ENCODE assay signal across 8 cellular contexts in the genomic region with DNA sequence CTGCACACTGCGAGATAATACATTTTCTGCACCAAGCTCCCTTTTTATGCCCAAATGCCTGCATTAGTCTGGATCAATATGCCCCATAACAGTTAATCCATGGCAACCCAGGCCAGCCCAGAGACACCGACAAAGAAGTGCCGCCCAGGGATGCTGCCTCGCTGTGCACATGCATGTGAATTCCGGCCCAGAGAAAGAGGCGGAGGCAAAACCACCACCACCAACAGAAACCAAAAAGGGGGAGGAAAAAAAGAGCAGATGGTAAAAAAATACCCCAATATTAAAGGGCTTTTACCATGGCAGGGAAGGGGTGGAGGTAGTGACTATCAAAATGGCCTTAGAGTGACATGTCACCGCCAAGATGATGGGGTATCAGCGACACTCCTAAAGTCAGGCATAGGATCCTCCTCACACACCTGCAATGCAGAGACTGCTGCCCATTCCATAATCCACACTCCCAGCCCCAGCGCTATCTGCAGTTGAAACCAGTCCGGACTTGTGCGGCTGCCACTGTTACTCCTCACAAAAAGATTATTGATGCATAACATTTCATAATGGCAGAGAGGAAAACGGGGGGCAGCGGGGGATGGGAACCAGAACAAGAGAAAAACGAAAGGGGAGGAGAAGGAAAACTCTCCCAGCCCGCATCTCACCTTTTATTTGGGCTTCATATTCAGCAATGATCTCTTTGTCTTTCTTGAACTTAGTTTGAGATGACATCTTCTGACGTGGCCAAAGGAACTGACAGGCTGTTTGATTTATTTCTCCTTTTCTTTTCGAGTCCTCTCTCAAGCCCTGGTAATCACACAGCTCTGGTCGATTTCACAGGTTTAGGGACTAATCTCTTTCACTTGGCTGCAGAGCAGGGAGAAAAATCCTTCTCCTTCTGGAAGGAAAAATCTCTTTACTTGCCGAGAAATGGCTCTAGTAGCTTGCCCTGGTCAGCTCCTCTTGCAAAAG. TPM values are rescaled to one million over a fixed set of nuclear protein-coding genes. Genes with fewer than 3 reads are reported as not detected.
DNase-seq lines count a peak whose midpoint lies in the region; ATAC-seq and TF ChIP-seq lines count a peak whose summit lies in the region.

No MANE protein-coding gene starts in this region.

- no peak for TF ChIP-seq POLR2A in stomach (IDR thresholded peaks at IDR 0.05)

- H3K27me3 ChIP-seq in kidney epithelial cell (ENCODE audit: control insufficient read depth, insufficient read depth, low read length) (peaks cover 5% of the 10 kb centered on the region), stomach (no peaks in the 10 kb centered on the region)

- ATAC-seq in HG02840 (IDR thresholded peaks at IDR 0.05; ENCODE audit: low FRiP score, unreplicated experiment) (no peak), GM21723 (IDR thresholded peaks at IDR 0.05; ENCODE audit: unreplicated experiment) (no peak), GM19463 (IDR thresholded peaks at IDR 0.05; ENCODE audit: unreplicated experiment) (no peak)

- H3K4me1 ChIP-seq in stomach = peaks cover 6 to 33% (median 31%) of the 10 kb centered on the region in 4 donors

- peaks cover 6 to 13% (median 8%) of the 10 kb centered on the region in 3 donors for H3K4me1 Mint-ChIP-seq in IgD-negative memory B cell
- peaks cover 25% of the 10 kb centered on the region for H3K4me1 Mint-ChIP-seq in activated T-helper 2 cell treated with anti-CD3 and anti-CD28 coated beads, Interferon-gamma antibody, Interleukin-2, Interleukin-4, amounts not matched to agents 10 μg/mL and 5 μg/mL and 100 μg/mL, durations not matched to agents 14 hours and 24 hours and 36 hours (ENCODE audit: low read depth)

- H3K4me3 ChIP-seq in kidney epithelial cell (ENCODE audit: low read depth, low read length) = peak overlapping the region; percentile 50
- peak overlapping the region; percentile 49 to 64 (median 53) for H3K4me3 ChIP-seq in stomach

- no peaks in the 10 kb centered on the region for H3K9me3 Mint-ChIP-seq in IgD-negative memory B cell
- H3K9me3 Mint-ChIP-seq in activated T-helper 2 cell treated with anti-CD3 and anti-CD28 coated beads, Interferon-gamma antibody, Interleukin-2, Interleukin-4, amounts not matched to agents 10 μg/mL and 5 μg/mL and 100 μg/mL, durations not matched to agents 14 hours and 24 hours and 36 hours = no peaks in the 10 kb centered on the region

- H3K27me3 Mint-ChIP-seq in IgD-negative memory B cell = peaks cover 6% of the 10 kb centered on the region
- H3K27me3 Mint-ChIP-seq in activated T-helper 2 cell treated with anti-CD3 and anti-CD28 coated beads, Interferon-gamma antibody, Interleukin-2, Interleukin-4, amounts not matched to agents 10 μg/mL and 5 μg/mL and 100 μg/mL, durations not matched to agents 14 hours and 24 hours and 36 hours (ENCODE audit: low read depth) = peaks cover 9% of the 10 kb centered on the region

- H3K9me3 ChIP-seq in stomach = no peaks in the 10 kb centered on the region

- no peak for TF ChIP-seq CTCF in kidney epithelial cell (IDR thresholded peaks at IDR 0.05; ENCODE audit: insufficient read depth, low read length, poor library complexity, severe bottlenecking)
- TF ChIP-seq CTCF in stomach (IDR thresholded peaks at IDR 0.05) = no peak

- H3K36me3 ChIP-seq in kidney epithelial cell (ENCODE audit: control insufficient read depth, insufficient read depth, low read length) (no peaks in the 10 kb centered on the region), stomach (no peaks in the 10 kb centered on the region)

- intact Hi-C loops in activated T-helper 2 cell treated with anti-CD3 and anti-CD28 coated beads, Interferon-gamma antibody, Interleukin-2, Interleukin-4, amounts not matched to agents 10 μg/mL and 5 μg/mL and 100 μg/mL, durations not matched to agents 14 hours and 24 hours and 36 hours (cut with micrococcal nuclease) = loop anchor here (1.0 to 2.0 kb wide), 2 partner anchors 24 to 80 kb away; no protein-coding TSS in a partner anchor
- intact Hi-C loops in stomach (cut with DNase I; ENCODE audit: low total_unique reads) = no loop called here

- H3K36me3 Mint-ChIP-seq in IgD-negative memory B cell = no peaks in the 10 kb centered on the region
- no peaks in the 10 kb centered on the region for H3K36me3 Mint-ChIP-seq in activated T-helper 2 cell treated with anti-CD3 and anti-CD28 coated beads, Interferon-gamma antibody, Interleukin-2, Interleukin-4, amounts not matched to agents 10 μg/mL and 5 μg/mL and 100 μg/mL, durations not matched to agents 14 hours and 24 hours and 36 hours (ENCODE audit: low read depth)

- H3K4me3 Mint-ChIP-seq in IgD-negative memory B cell = peak overlapping the region; percentile 75 to 93 (median 90)
- peak overlapping the region; percentile 85 for H3K4me3 Mint-ChIP-seq in activated T-helper 2 cell treated with anti-CD3 and anti-CD28 coated beads, Interferon-gamma antibody, Interleukin-2, Interleukin-4, amounts not matched to agents 10 μg/mL and 5 μg/mL and 100 μg/mL, durations not matched to agents 14 hours and 24 hours and 36 hours (ENCODE audit: low read depth)

- peak overlapping the region in 2 of 3 donors; percentile 81 to 83 for H3K27ac Mint-ChIP-seq in IgD-negative memory B cell
- H3K27ac Mint-ChIP-seq in activated T-helper 2 cell treated with anti-CD3 and anti-CD28 coated beads, Interferon-gamma antibody, Interleukin-2, Interleukin-4, amounts not matched to agents 10 μg/mL and 5 μg/mL and 100 μg/mL, durations not matched to agents 14 hours and 24 hours and 36 hours = no peak overlapping the region

- H3K27ac ChIP-seq in stomach = peak overlapping the region in 3 of 5 donors; percentile 41 to 80 (median 55)

- WGBS in stomach, 5 donors = 10 to 25% (median 12%) methylated on average over 19 of the region's 19 CpGs

- TF ChIP-seq EP300 in stomach (IDR thresholded peaks at IDR 0.05) = no peak

- DNase-seq in CD1c-positive myeloid dendritic cell (ENCODE audit: extremely low spot score) = peak; percentile 25
- DNase-seq in activated T-helper 2 cell treated with anti-CD3 and anti-CD28 coated beads, Interferon-gamma antibody, Interleukin-2, Interleukin-4, amounts not matched to agents 10 μg/mL and 5 μg/mL and 100 μg/mL, durations not matched to agents 14 hours and 24 hours and 36 hours (ENCODE audit: low spot score) = no peak
- no peak for DNase-seq in kidney epithelial cell (ENCODE audit: low read depth)
- peak; percentile 32 for DNase-seq in stomach

RNA-seq across cellular contexts. Expression of a gene that starts 0.9 kb away (rescaled TPM):
- polyA plus RNA-seq in IgD-negative memory B cell (0.24 TPM), stomach (1 to 10 TPM in 1 of 3 donors, under 1 TPM in 2; 0.31 to 2.6 (median 0.46) TPM)
- total RNA-seq in activated T-helper 2 cell treated with anti-CD3 and anti-CD28 coated beads, Interferon-gamma antibody, Interleukin-2, Interleukin-4, amounts not matched to agents 10 μg/mL and 5 μg/mL and 100 μg/mL, durations not matched to agents 14 hours and 24 hours and 36 hours = 0.71 and 0.85 TPM in 2 replicates
- total RNA-seq in kidney epithelial cell (2.7 and 4.9 TPM in 2 replicates), stomach (10 to 100 TPM in 3 of 5 donors, 1 to 10 TPM in 2; 4.1 to 31.7 (median 14.1) TPM)

Comparison
In these comparisons a context has a peak if more than half of its experiments do, and no peak if none do; other contexts are left out.
1. DNase-seq: peak in CD1c-positive myeloid dendritic cell (single experiment) and stomach (single experiment); none in activated T-helper 2 cell treated with anti-CD3 and anti-CD28 coated beads, Interferon-gamma antibody, Interleukin-2, Interleukin-4, amounts not matched to agents 10 μg/mL and 5 μg/mL and 100 μg/mL, durations not matched to agents 14 hours and 24 hours and 36 hours (single experiment) and kidney epithelial cell (single experiment).